12 cellular contexts compared by ENCODE assay signal in genomic region chr10:7054915-7055314, GRCh38.
DNase-seq lines count a peak whose midpoint lies in the region; TF ChIP-seq lines count a peak whose summit lies in the region.
"Had no signal": no experiment of that assay in that cellular context is flagged by ENCODE, and none has a peak within 500 bp of the region (broad histone marks: within the 10 kb centered on the region; RNA-seq: fewer than 3 reads in every experiment).

No MANE protein-coding gene starts in this region.

- peak; percentile 73 for DNase-seq in COLO829 (ENCODE audit: low spot score)
- peak; percentile 60 for DNase-seq in H7
- peak; percentile 47 for DNase-seq in RKO (ENCODE audit: low spot score)
- peak; percentile 67 for DNase-seq in iPS-NIHi7 (ENCODE audit: extremely low spot score)
- no peak for DNase-seq in suprapubic skin (ENCODE audit: low spot score in 2 of 2)
- DNase-seq in esophagus muscularis mucosa (ENCODE audit: extremely low spot score) = no peak
- DNase-seq in activated CD4-positive, alpha-beta T cell treated with anti-CD3 and anti-CD28 coated beads, Interleukin-2, amount 50 U/mL, for 1 hour = no peak
- no peak for DNase-seq in dedifferentiated amniotic fluid mesenchymal stem cell (ENCODE audit: extremely low spot score)
- DNase-seq: activated naive CD8-positive, alpha-beta T cell treated with anti-CD3 and anti-CD28 coated beads for 36 hours; NK-92 treated with Interleukin-12 subunit alpha and Interleukin-12 subunit beta, amount 100 ng/mL, for 24 hours; substantia nigra had no signal

- WGBS in suprapubic skin = 85% methylated on average over 6 of the region's 6 CpGs
- WGBS in esophagus muscularis mucosa = 77% methylated on average over 6 of the region's 6 CpGs

- TF ChIP-seq CTCF in suprapubic skin (IDR thresholded peaks at IDR 0.05) (no peak), esophagus muscularis mucosa (IDR thresholded peaks at IDR 0.05) (peak in 1 of 3 experiments; percentile 41)

- H3K36me3 ChIP-seq in H7 (replicated peaks; ENCODE audit: control insufficient read depth, insufficient read depth, low read length) = no peaks in the 10 kb centered on the region
- no peaks in the 10 kb centered on the region for H3K36me3 ChIP-seq in suprapubic skin
- H3K36me3 ChIP-seq in esophagus muscularis mucosa = no peaks in the 10 kb centered on the region

- H3K4me1 ChIP-seq in suprapubic skin = no peaks in the 10 kb centered on the region
- H3K4me1 ChIP-seq in esophagus muscularis mucosa = no peaks in the 10 kb centered on the region

- H3K9me3 ChIP-seq in suprapubic skin = no peaks in the 10 kb centered on the region
- H3K9me3 ChIP-seq in esophagus muscularis mucosa = no peaks in the 10 kb centered on the region

- TF ChIP-seq EP300 in suprapubic skin (IDR thresholded peaks at IDR 0.05) (no peak), esophagus muscularis mucosa (IDR thresholded peaks at IDR 0.05) (no peak)

- H3K27me3 ChIP-seq in H7 (ENCODE audit: control insufficient read depth, insufficient read depth, low read length) = no peaks in the 10 kb centered on the region
- H3K27me3 ChIP-seq in suprapubic skin = no peaks in the 10 kb centered on the region
- no peaks in the 10 kb centered on the region for H3K27me3 ChIP-seq in esophagus muscularis mucosa

- H3K27ac ChIP-seq in suprapubic skin = no peak overlapping the region
- no peak overlapping the region for H3K27ac ChIP-seq in esophagus muscularis mucosa (replicated peaks in 1 of 4)

- TF ChIP-seq POLR2A in suprapubic skin (IDR thresholded peaks at IDR 0.05) = no peak
- TF ChIP-seq POLR2A in esophagus muscularis mucosa (IDR thresholded peaks at IDR 0.05; ENCODE audit: low read depth) = no peak

- intact Hi-C loops in esophagus muscularis mucosa (cut with DNase I) = no loop called here

- H3K4me3 ChIP-seq in H7 (ENCODE audit: insufficient read depth, low read depth, low read length) (no peak overlapping the region), suprapubic skin (no peak overlapping the region), esophagus muscularis mucosa (no peak overlapping the region)
- H3K4me3 ChIP-seq: lung had no signal

Comparison
In these comparisons a context has a peak if more than half of its experiments do, and no peak if none do; other contexts are left out.
1. DNase-seq: peak in COLO829 (single experiment), H7 (single experiment), RKO (single experiment) and iPS-NIHi7 (single experiment); none in suprapubic skin (0 of 2), esophagus muscularis mucosa (single experiment), activated CD4-positive, alpha-beta T cell treated with anti-CD3 and anti-CD28 coated beads, Interleukin-2, amount 50 U/mL, for 1 hour (single experiment) and dedifferentiated amniotic fluid mesenchymal stem cell (single experiment).